ENCODE assay signal across 14 cellular contexts in the genomic region with DNA sequence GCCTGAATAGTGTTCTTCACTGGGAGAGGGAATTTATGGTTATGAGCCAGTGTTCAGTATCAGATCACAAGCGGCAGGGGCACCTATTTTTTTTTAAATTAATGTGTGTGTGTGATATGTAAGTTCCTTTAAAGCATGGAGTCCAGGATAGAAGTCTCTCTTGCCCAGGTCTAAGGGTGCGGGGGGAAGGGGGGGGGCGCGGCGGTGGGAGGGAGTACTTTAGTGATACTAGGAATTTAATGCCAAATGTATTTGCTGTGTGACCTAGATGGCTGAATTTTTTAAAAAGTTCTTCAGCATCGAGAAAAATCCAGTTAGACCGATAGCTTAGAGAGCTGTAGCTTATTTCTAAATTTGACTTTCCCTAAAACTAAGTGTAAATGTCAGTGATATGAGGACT. TPM values are rescaled to one million over a fixed set of nuclear protein-coding genes. Genes with fewer than 3 reads are reported as not detected.
A peak's percentile ranks its signal among the peaks of the same experiment; 100 is the strongest.
DNase-seq lines count a peak whose midpoint lies in the region; ATAC-seq and TF ChIP-seq lines count a peak whose summit lies in the region.
"Had no signal": no experiment of that assay in that cellular context is flagged by ENCODE, and none has a peak within 500 bp of the region (broad histone marks: within the 10 kb centered on the region; RNA-seq: fewer than 3 reads in every experiment).

No MANE protein-coding gene starts in this region.

- ATAC-seq in SK-N-SH treated with all-trans-retinoic acid at 6 μM for 48 hours (no peak), HG03439 (IDR thresholded peaks at IDR 0.05; ENCODE audit: unreplicated experiment) (no peak)

- H3K27ac ChIP-seq in SK-N-SH (ENCODE audit: low read depth in 2 of 2, low read length in 1 of 2) (no peak overlapping the region), layer of hippocampus (ENCODE audit: low read depth, low read length) (peak overlapping the region; percentile 94), skin epidermis (peak overlapping the region in 18 of 21 experiments; percentile 3 to 99 (median 95))
- H3K27ac ChIP-seq: 22Rv1 had no signal

- H3K27ac Mint-ChIP-seq in activated T-helper 2 cell treated with anti-CD3 and anti-CD28 coated beads, Interferon-gamma antibody, Interleukin-2, Interleukin-4, amounts not matched to agents 10 μg/mL and 5 μg/mL and 100 μg/mL, durations not matched to agents 14 hours and 24 hours and 36 hours: no peak overlapping the region
- H3K27ac Mint-ChIP-seq: stimulated activated naive CD8-positive, alpha-beta T cell treated with anti-CD3 and anti-CD28 coated beads, Interleukin-15, Interleukin-2, amounts not matched to agents 100 ng/mL and 50 ng/mL, for 24 hours had no signal

- TF ChIP-seq RAD21 in SK-N-SH (IDR thresholded peaks at IDR 0.05; ENCODE audit: low read length): no peak

- no peaks in the 10 kb centered on the region for H3K36me3 Mint-ChIP-seq in activated T-helper 2 cell treated with anti-CD3 and anti-CD28 coated beads, Interferon-gamma antibody, Interleukin-2, Interleukin-4, amounts not matched to agents 10 μg/mL and 5 μg/mL and 100 μg/mL, durations not matched to agents 14 hours and 24 hours and 36 hours (ENCODE audit: low read depth)

- no peaks in the 10 kb centered on the region for H3K9me3 Mint-ChIP-seq in activated T-helper 2 cell treated with anti-CD3 and anti-CD28 coated beads, Interferon-gamma antibody, Interleukin-2, Interleukin-4, amounts not matched to agents 10 μg/mL and 5 μg/mL and 100 μg/mL, durations not matched to agents 14 hours and 24 hours and 36 hours
- H3K9me3 Mint-ChIP-seq: stimulated activated naive CD8-positive, alpha-beta T cell treated with anti-CD3 and anti-CD28 coated beads, Interleukin-15, Interleukin-2, amounts not matched to agents 100 ng/mL and 50 ng/mL, for 24 hours had no signal

- CTCF ChIA-PET in SK-N-SH (lab: Yijun Ruan, JAX): interaction anchor here (0.7 to 2.4 kb wide), 4 partner anchors 105 to 497 kb away, joined by 3 to 8 read pairs (median 6); no protein-coding TSS in a partner anchor

- no peaks in the 10 kb centered on the region; the same call in 1 of the 2 replicates for H4K20me1 ChIP-seq in SK-N-SH (ENCODE audit: insufficient read depth)

- TF ChIP-seq CTCF in SK-N-SH (IDR thresholded peaks at IDR 0.05): no peak

- H3K9ac ChIP-seq in SK-N-SH: no peak overlapping the region

- H3K9me2 ChIP-seq in SK-N-SH: no peaks in the 10 kb centered on the region

- 94% methylated on average over 7 of the region's 7 CpGs for WGBS in SK-N-SH (ENCODE audit: low lambda C conversion rate)

- intact Hi-C loops in activated T-helper 2 cell treated with anti-CD3 and anti-CD28 coated beads, Interferon-gamma antibody, Interleukin-2, Interleukin-4, amounts not matched to agents 10 μg/mL and 5 μg/mL and 100 μg/mL, durations not matched to agents 14 hours and 24 hours and 36 hours (cut with micrococcal nuclease): no loop called here

- H3K4me3 ChIP-seq in SK-N-SH (ENCODE audit: low read depth in 2 of 2, low read length in 1 of 2): no peak overlapping the region
- H3K4me3 ChIP-seq in skin epidermis: no peak overlapping the region

- H3K27me3 Mint-ChIP-seq in activated T-helper 2 cell treated with anti-CD3 and anti-CD28 coated beads, Interferon-gamma antibody, Interleukin-2, Interleukin-4, amounts not matched to agents 10 μg/mL and 5 μg/mL and 100 μg/mL, durations not matched to agents 14 hours and 24 hours and 36 hours (ENCODE audit: low read depth): peaks cover 53% of the 10 kb centered on the region

- peaks cover 15% of the 10 kb centered on the region for H3K4me1 Mint-ChIP-seq in activated T-helper 2 cell treated with anti-CD3 and anti-CD28 coated beads, Interferon-gamma antibody, Interleukin-2, Interleukin-4, amounts not matched to agents 10 μg/mL and 5 μg/mL and 100 μg/mL, durations not matched to agents 14 hours and 24 hours and 36 hours (ENCODE audit: low read depth)

- H3K79me2 ChIP-seq in SK-N-SH (ENCODE audit: insufficient read depth): peaks cover 29% of the 10 kb centered on the region

- H3F3A ChIP-seq in SK-N-SH (replicated peaks; ENCODE audit: insufficient read depth): peaks cover 24% of the 10 kb centered on the region

- peak overlapping the region; percentile 3 for H3K4me3 Mint-ChIP-seq in activated T-helper 2 cell treated with anti-CD3 and anti-CD28 coated beads, Interferon-gamma antibody, Interleukin-2, Interleukin-4, amounts not matched to agents 10 μg/mL and 5 μg/mL and 100 μg/mL, durations not matched to agents 14 hours and 24 hours and 36 hours (ENCODE audit: low read depth)

- 0 out of 2 replicates have a peak overlapping the region, but pooled peaks have one; percentile 76 for H2AFZ ChIP-seq in SK-N-SH (ENCODE audit: low read depth)

- no peak for TF ChIP-seq EP300 in SK-N-SH (IDR thresholded peaks at IDR 0.05; ENCODE audit: borderline replicate concordance in 1 of 2, low read depth in 1 of 2, low read length in 1 of 2)

- DNase-seq in SK-N-SH (no peak), D341Med (ENCODE audit: low spot score) (no peak), NCI-H2171 (lab: John Stamatoyannopoulos, UW) (no peak)
- DNase-seq in activated T-helper 2 cell treated with anti-CD3 and anti-CD28 coated beads, Interferon-gamma antibody, Interleukin-2, Interleukin-4, amounts not matched to agents 10 μg/mL and 5 μg/mL and 100 μg/mL, durations not matched to agents 14 hours and 24 hours and 36 hours (ENCODE audit: low spot score): no peak
- DNase-seq: activated CD4-positive, alpha-beta T cell treated with anti-CD3 and anti-CD28 coated beads for 4 hours; DMS53; NCI-H345 had no signal

- H3K4me2 ChIP-seq in SK-N-SH: no peak overlapping the region

- H3K36me3 ChIP-seq in SK-N-SH (replicated peaks in 1 of 2; ENCODE audit: control insufficient read depth in 1 of 2, insufficient read depth in 2 of 2, low read length in 1 of 2): no peaks in the 10 kb centered on the region

- H3K27me3 ChIP-seq in SK-N-SH (ENCODE audit: insufficient read depth) (no peaks in the 10 kb centered on the region), layer of hippocampus (ENCODE audit: control insufficient read depth, insufficient read depth, low read length) (no peaks in the 10 kb centered on the region)
- H3K27me3 ChIP-seq: SJSA1 had no signal

- H3K4me1 ChIP-seq in SK-N-SH (ENCODE audit: control insufficient read depth in 1 of 2, insufficient read depth in 2 of 2, low read depth in 1 of 2, low read length in 1 of 2): peaks cover 5 to 7% of the 10 kb centered on the region in 2 experiments; a peak in 3 of 4 replicates

- POLR2A ChIA-PET in SK-N-SH (lab: Yijun Ruan, JAX): no interaction called here

- H3K9me3 ChIP-seq in SK-N-SH: no peaks in the 10 kb centered on the region

TF ChIP-seq in SK-N-SH, 30 proteins besides CTCF, POLR2A, EP300 and RAD21 (continues in another document):
- TF ChIP-seq SIN3A (IDR thresholded peaks at IDR 0.05; ENCODE audit: borderline replicate concordance, low read depth, low read length): no peak
- TF ChIP-seq, protein P1, sequence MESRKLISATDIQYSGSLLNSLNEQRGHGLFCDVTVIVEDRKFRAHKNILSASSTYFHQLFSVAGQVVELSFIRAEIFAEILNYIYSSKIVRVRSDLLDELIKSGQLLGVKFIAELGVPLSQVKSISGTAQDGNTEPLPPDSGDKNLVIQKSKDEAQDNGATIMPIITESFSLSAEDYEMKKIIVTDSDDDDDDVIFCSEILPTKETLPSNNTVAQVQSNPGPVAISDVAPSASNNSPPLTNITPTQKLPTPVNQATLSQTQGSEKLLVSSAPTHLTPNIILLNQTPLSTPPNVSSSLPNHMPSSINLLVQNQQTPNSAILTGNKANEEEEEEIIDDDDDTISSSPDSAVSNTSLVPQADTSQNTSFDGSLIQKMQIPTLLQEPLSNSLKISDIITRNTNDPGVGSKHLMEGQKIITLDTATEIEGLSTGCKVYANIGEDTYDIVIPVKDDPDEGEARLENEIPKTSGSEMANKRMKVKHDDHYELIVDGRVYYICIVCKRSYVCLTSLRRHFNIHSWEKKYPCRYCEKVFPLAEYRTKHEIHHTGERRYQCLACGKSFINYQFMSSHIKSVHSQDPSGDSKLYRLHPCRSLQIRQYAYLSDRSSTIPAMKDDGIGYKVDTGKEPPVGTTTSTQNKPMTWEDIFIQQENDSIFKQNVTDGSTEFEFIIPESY (IDR thresholded peaks at IDR 0.05; ENCODE audit: borderline replicate concordance, low read depth): no peak
- no peak for TF ChIP-seq GATA2 (CRISPR knock-in tag; IDR thresholded peaks at IDR 0.05)
- no peak for TF ChIP-seq RCOR1 (IDR thresholded peaks at IDR 0.05; ENCODE audit: low read length)
- TF ChIP-seq TAF1 (IDR thresholded peaks at IDR 0.05; ENCODE audit: borderline replicate concordance, low read depth, low read length): no peak

TF ChIP-seq in SK-N-SH treated with all-trans-retinoic acid at 6 μM for 48 hours, 23 proteins besides CTCF, POLR2A, EP300 and RAD21:
- TF ChIP-seq SNAI2 (CRISPR knock-in tag; IDR thresholded peaks at IDR 0.05): no peak

RNA-seq across cellular contexts. Expression of gene FCHO2, which starts 1.5 kb away (rescaled TPM):
- 5.0 and 5.2 TPM in 2 replicates for polyA plus RNA-seq in SK-N-SH (2012; rRNA removed)
- polyA plus RNA-seq in SK-N-SH (2012; cell fraction: cytosol; rRNA removed): 4.7 and 5.7 TPM in 2 replicates
- 3.4 and 13.3 TPM in 2 replicates for polyA plus RNA-seq in SK-N-SH (2012; cell fraction: nucleus; rRNA removed)
- total RNA-seq in activated T-helper 2 cell treated with anti-CD3 and anti-CD28 coated beads, Interferon-gamma antibody, Interleukin-2, Interleukin-4, amounts not matched to agents 10 μg/mL and 5 μg/mL and 100 μg/mL, durations not matched to agents 14 hours and 24 hours and 36 hours: 1.3 and 1.6 TPM in 2 replicates

Comparison
In these comparisons a context has a peak if more than half of its experiments do, and no peak if none do; other contexts are left out.
1. H3K27ac ChIP-seq: peak in layer of hippocampus (single experiment) and skin epidermis (18 of 21); none in SK-N-SH (0 of 2).